ENCODE assay signal across 23 cellular contexts in the genomic region with DNA sequence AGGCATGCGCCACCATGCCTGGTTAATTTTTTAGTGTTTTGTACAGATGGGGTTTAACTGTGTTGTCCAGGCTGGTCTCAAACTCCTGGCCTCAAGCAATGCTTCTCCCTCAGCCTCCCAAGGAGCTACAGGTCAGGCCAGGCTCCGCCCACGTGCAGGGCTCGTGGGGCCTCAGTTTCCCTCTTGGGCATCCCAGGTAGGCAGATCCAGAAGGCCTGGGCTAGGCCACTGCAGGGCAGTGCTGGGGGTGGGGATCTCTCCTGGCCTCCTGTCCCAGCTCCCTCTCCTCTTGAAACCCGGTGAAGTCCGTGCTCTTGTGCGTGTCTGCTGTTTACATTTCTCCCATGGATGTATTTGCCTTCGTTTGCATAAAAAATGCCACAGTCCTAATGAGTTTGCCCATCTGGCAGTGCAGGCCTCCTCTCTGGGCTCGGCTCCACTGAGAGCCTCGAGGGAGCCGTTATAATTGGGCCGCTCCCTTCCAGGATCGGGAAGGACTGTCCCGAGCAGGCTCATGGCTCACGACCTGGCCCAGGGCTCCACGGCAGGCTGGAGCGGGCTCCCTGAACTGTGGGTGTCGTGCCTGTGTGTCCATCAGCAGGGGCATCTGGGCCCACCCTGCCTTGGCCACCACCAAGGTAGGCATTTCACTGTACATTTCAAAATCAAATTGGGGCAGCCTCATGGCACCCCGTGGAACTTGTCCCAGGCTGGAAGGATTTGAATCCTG. TPM values are rescaled to one million over a fixed set of nuclear protein-coding genes. Genes with fewer than 3 reads are reported as not detected.
A peak's percentile ranks its signal among the peaks of the same experiment; 100 is the strongest.
DNase-seq lines count a peak whose midpoint lies in the region; FAIRE-seq and TF ChIP-seq lines count a peak whose summit lies in the region.
"Had no signal": no experiment of that assay in that cellular context is flagged by ENCODE, and none has a peak within 500 bp of the region (broad histone marks: within the 10 kb centered on the region; RNA-seq: fewer than 3 reads in every experiment).

No MANE protein-coding gene starts in this region.

- TF ChIP-seq CTCF in osteoblast (IDR thresholded peaks at IDR 0.05; ENCODE audit: extremely low read depth, low read depth, low read length) = no peak

- H4K20me1 ChIP-seq in osteoblast (ENCODE audit: insufficient read depth, low read length) = no peaks in the 10 kb centered on the region
- H4K20me1 ChIP-seq: BLaER1 treated with 17β-estradiol and CSF1 and Interleukin-3, amounts not matched to agents 10 nM and 100 nM had no signal

- FAIRE-seq in GM19239 (lab: Jason Lieb, UNC) = no peak
- FAIRE-seq: D721Med, GM12891, GM18507, H54 had no signal

- DNase-seq in NCI-H2171 treated with DMSO at 0.1 percent for 48 hours (lab: John Stamatoyannopoulos, UW) (peak; percentile 34), NCI-H2171 (lab: John Stamatoyannopoulos, UW) (no peak), H7 (peak; percentile 24), NCI-H774 (lab: John Stamatoyannopoulos, UW) (peak; percentile 22), osteoblast (ENCODE audit: insufficient read length, low spot score, missing footprints) (peak; percentile 65), DMS114 treated with DMSO at 0.1 percent for 48 hours (lab: John Stamatoyannopoulos, UW; ENCODE audit: unreplicated experiment) (no peak), GM19239 (ENCODE audit: insufficient read length, low spot score) (no peak), RKO (ENCODE audit: low spot score) (no peak)
- DNase-seq: CD8-positive, alpha-beta memory T cell; GDM1; Kasumi-1; MM.1S; NCI-H1105 treated with DMSO at 0.1 percent for 48 hours; NCI-H2081; OCI-M1; RPMI8226; SJCRH30 had no signal

- H3K4me3 ChIP-seq in H7 (ENCODE audit: insufficient read depth, low read depth, low read length) = no peak overlapping the region
- no peak overlapping the region for H3K4me3 ChIP-seq in osteoblast (ENCODE audit: insufficient read depth, low read length)
- H3K4me3 ChIP-seq: BLaER1 treated with 17β-estradiol and CSF1 and Interleukin-3, amounts not matched to agents 10 nM and 100 nM; SJCRH30 had no signal

- H3K79me2 ChIP-seq in osteoblast (ENCODE audit: insufficient read depth, low read length) = no peaks in the 10 kb centered on the region

- no peaks in the 10 kb centered on the region for H3K36me3 ChIP-seq in H7 (replicated peaks; ENCODE audit: control insufficient read depth, insufficient read depth, low read length)
- H3K36me3 ChIP-seq in osteoblast (ENCODE audit: insufficient read depth, low read length) = no peaks in the 10 kb centered on the region
- H3K36me3 ChIP-seq: BLaER1 treated with 17β-estradiol and CSF1 and Interleukin-3, amounts not matched to agents 10 nM and 100 nM; SJCRH30 had no signal

- peak overlapping the region; percentile 38 for H2AFZ ChIP-seq in osteoblast (ENCODE audit: low read length)

- H3K9me3 ChIP-seq in osteoblast (ENCODE audit: low read depth, low read length) = no peaks in the 10 kb centered on the region
- H3K9me3 ChIP-seq: SJCRH30 had no signal

- H3K4me1 ChIP-seq in osteoblast (ENCODE audit: insufficient read depth, low read length) = no peaks in the 10 kb centered on the region
- H3K4me1 ChIP-seq: SJCRH30 had no signal

- no peak overlapping the region for H3K27ac ChIP-seq in osteoblast (ENCODE audit: low read depth, low read length)
- H3K27ac ChIP-seq: 22Rv1; BLaER1 treated with 17β-estradiol and CSF1 and Interleukin-3, amounts not matched to agents 10 nM and 100 nM; SJCRH30 had no signal

- H3K27me3 ChIP-seq in H7 (ENCODE audit: control insufficient read depth, insufficient read depth, low read length) (no peaks in the 10 kb centered on the region), osteoblast (ENCODE audit: insufficient read depth, low read length) (no peaks in the 10 kb centered on the region)
- H3K27me3 ChIP-seq: BLaER1 treated with 17β-estradiol and CSF1 and Interleukin-3, amounts not matched to agents 10 nM and 100 nM had no signal

- no peak overlapping the region for H3K4me2 ChIP-seq in osteoblast (ENCODE audit: insufficient read depth, low read length)
- H3K4me2 ChIP-seq: BLaER1 treated with 17β-estradiol and CSF1 and Interleukin-3, amounts not matched to agents 10 nM and 100 nM had no signal

RNA-seq across cellular contexts. Expression of a gene that starts 52.6 kb away (rescaled TPM):
- 25.5 and 27.5 TPM in 2 replicates for total RNA-seq in H7 (2014; rRNA removed; shearing (Covaris generic))
- total RNA-seq in osteoblast = 51.8 and 54.2 TPM in 2 replicates

Comparison
In these comparisons a context has a peak if more than half of its experiments do, and no peak if none do; other contexts are left out.
1. DNase-seq: peak in NCI-H2171 treated with DMSO at 0.1 percent for 48 hours (single experiment), H7 (single experiment), NCI-H774 (single experiment) and osteoblast (single experiment); none in NCI-H2171 (single experiment), DMS114 treated with DMSO at 0.1 percent for 48 hours (single experiment), GM19239 (single experiment) and RKO (single experiment).